Comparison of ENCODE assay signal across 22 cellular contexts in the genomic region with DNA sequence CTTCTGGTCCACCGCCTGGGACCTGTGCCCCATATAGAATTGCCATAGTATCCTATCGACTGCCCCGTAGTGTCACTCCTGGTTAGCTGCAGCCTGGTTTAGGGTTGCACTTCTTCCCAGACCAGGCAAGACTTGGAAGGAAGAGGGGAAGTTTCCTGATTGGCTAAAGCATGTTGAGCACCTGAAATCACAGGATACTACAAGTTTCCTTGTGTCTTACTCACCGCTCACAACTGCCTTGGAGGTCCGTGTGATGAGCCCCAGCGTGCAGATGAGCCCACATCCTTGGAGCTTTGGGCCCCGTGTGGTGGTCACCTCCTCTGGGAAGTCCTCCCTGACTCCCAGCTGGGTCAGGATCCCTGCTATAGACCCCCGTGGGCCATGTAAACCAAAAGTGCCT.
DNase-seq lines count a peak whose midpoint lies in the region; ATAC-seq, FAIRE-seq and TF ChIP-seq lines count a peak whose summit lies in the region.
"Had no signal": no experiment of that assay in that cellular context is flagged by ENCODE, and none has a peak within 500 bp of the region (broad histone marks: within the 10 kb centered on the region; RNA-seq: fewer than 3 reads in every experiment).

No MANE protein-coding gene starts in this region.

- DNase-seq in HepG2 (ENCODE audit: low spot score): no peak
- DNase-seq in right lobe of liver: no peak
- peak; percentile 96 for DNase-seq in bronchial epithelial cell (ENCODE audit: low read depth)
- DNase-seq in hepatocyte (ENCODE audit: low spot score): no peak
- DNase-seq in thyroid gland: no peak
- no peak for DNase-seq in activated CD8-positive, alpha-beta T cell treated with anti-CD3 and anti-CD28 coated beads for 36 hours
- no peak for DNase-seq in CD4-positive, alpha-beta memory T cell
- no peak for DNase-seq in small intestine
- DNase-seq: C1 segment of cervical spinal cord; COR-L47; EL; HCEC 1CT; KBM-7; NCI-H1417 treated with DMSO at 0.1 percent for 48 hours; NCI-H1930; NCI-H2171 treated with DMSO at 0.1 percent for 48 hours; NCI-H446 treated with DMSO at 0.1 percent for 48 hours; NK-92 treated with Interleukin-12 subunit alpha and Interleukin-12 subunit beta, amount 100 ng/mL, for 24 hours; SIG-M5 had no signal

- no peaks in the 10 kb centered on the region for H3K79me2 ChIP-seq in HepG2 (ENCODE audit: insufficient read depth, low read length)
- H3K79me2 ChIP-seq in hepatocyte: peaks cover 5% of the 10 kb centered on the region

- FAIRE-seq in HepG2 (lab: Jason Lieb, UNC) (no peak), bronchial epithelial cell (lab: Jason Lieb, UNC) (peak; percentile 13), small intestine (lab: Jason Lieb, UNC) (no peak)
- FAIRE-seq: A204.1, GM19239, HTR-8/SVneo had no signal

- no peak for TF ChIP-seq RAD21 in HepG2 (CRISPR knock-in tag; IDR thresholded peaks at IDR 0.05)

- no peaks in the 10 kb centered on the region for H3K9me3 Mint-ChIP-seq in activated CD8-positive, alpha-beta T cell treated with anti-CD3 and anti-CD28 coated beads for 36 hours
- H3K9me3 Mint-ChIP-seq in CD4-positive, alpha-beta memory T cell: no peaks in the 10 kb centered on the region

- 97% methylated on average over 8 of the region's 8 CpGs for WGBS in HepG2 (ENCODE audit: low lambda C conversion rate)
- WGBS in right lobe of liver (ENCODE audit: insufficient coverage, low coverage, low lambda C conversion rate, missing lambda C conversion rate): 100% methylated on average over 1 of the region's 8 CpGs
- 77% methylated on average over 8 of the region's 8 CpGs for WGBS in hepatocyte (ENCODE audit: low lambda C conversion rate, missing lambda C conversion rate)
- WGBS in thyroid gland, 2 donors: 90 to 92% methylated on average over 6 to 8 of the region's 8 CpGs
- 85 to 90% (median 89%) methylated on average over 8 of the region's 8 CpGs for WGBS in small intestine, 3 donors

- no peaks in the 10 kb centered on the region for H4K20me1 ChIP-seq in HepG2 (ENCODE audit: insufficient read depth, low read length)
- H4K20me1 ChIP-seq in hepatocyte (ENCODE audit: insufficient read depth, poor library complexity, severe bottlenecking): no peaks in the 10 kb centered on the region

- no peak for TF ChIP-seq POLR2A in HepG2 (IDR thresholded peaks at IDR 0.05; ENCODE audit: insufficient read depth in 1 of 2, low read depth in 2 of 2, low read length in 2 of 2)
- TF ChIP-seq POLR2A in right lobe of liver (IDR thresholded peaks at IDR 0.05): no peak
- TF ChIP-seq POLR2A in thyroid gland (IDR thresholded peaks at IDR 0.05): no peak

- no TSS peak for BruUV-seq in HepG2 (replicated peaks; lab: Mats Ljungman, UMichigan)

- CTCF ChIA-PET in HepG2 (lab: Yijun Ruan, JAX; ENCODE audit: low intra/inter-chr PET ratio, low total read pairs): no interaction called here
- CTCF ChIA-PET in activated CD8-positive, alpha-beta T cell treated with anti-CD3 and anti-CD28 coated beads for 36 hours (lab: Charles Lee): no interaction called here
- CTCF ChIA-PET in CD4-positive, alpha-beta memory T cell (lab: Charles Lee; ENCODE audit: partially characterized antibody): no interaction called here

- ATAC-seq in HepG2: no peak
- no peak for ATAC-seq in right lobe of liver
- ATAC-seq in activated CD8-positive, alpha-beta T cell treated with anti-CD3 and anti-CD28 coated beads for 36 hours: no peak

- POLR2A ChIA-PET in HepG2 (lab: Yijun Ruan, JAX): interaction anchor here (1.6 kb wide), 1 partner anchor 74 kb away, joined by 6 read pairs; a partner anchor contains a TSS
- POLR2A ChIA-PET in activated CD8-positive, alpha-beta T cell treated with anti-CD3 and anti-CD28 coated beads for 36 hours (lab: Charles Lee): no interaction called here
- POLR2A ChIA-PET in CD4-positive, alpha-beta memory T cell (lab: Charles Lee; ENCODE audit: partially characterized antibody): no interaction called here

- H3K4me2 ChIP-seq in HepG2 (ENCODE audit: low read depth, low read length) (no peak overlapping the region), hepatocyte (no peak overlapping the region)

- no peaks in the 10 kb centered on the region for H3K36me3 Mint-ChIP-seq in activated CD8-positive, alpha-beta T cell treated with anti-CD3 and anti-CD28 coated beads for 36 hours (ENCODE audit: low read depth)
- no peaks in the 10 kb centered on the region for H3K36me3 Mint-ChIP-seq in CD4-positive, alpha-beta memory T cell

- H2AFZ ChIP-seq in HepG2 (ENCODE audit: low read length) (no peak overlapping the region), hepatocyte (no peak overlapping the region)

- no peaks in the 10 kb centered on the region for H3K9me2 ChIP-seq in hepatocyte (replicated peaks; ENCODE audit: insufficient read depth)

- H3K9me3 ChIP-seq in HepG2 (ENCODE audit: low read length) (no peaks in the 10 kb centered on the region), right lobe of liver (no peaks in the 10 kb centered on the region), hepatocyte (ENCODE audit: low read depth) (no peaks in the 10 kb centered on the region), thyroid gland (no peaks in the 10 kb centered on the region), small intestine (ENCODE audit: control insufficient read depth, low read depth) (no peaks in the 10 kb centered on the region)
- H3K9me3 ChIP-seq in CD4-positive, alpha-beta memory T cell (ENCODE audit: control insufficient read depth in 1 of 2, low read length in 2 of 2): no peaks in the 10 kb centered on the region

- H3K4me1 Mint-ChIP-seq in activated CD8-positive, alpha-beta T cell treated with anti-CD3 and anti-CD28 coated beads for 36 hours (ENCODE audit: low read depth): no peaks in the 10 kb centered on the region
- H3K4me1 Mint-ChIP-seq in CD4-positive, alpha-beta memory T cell: no peaks in the 10 kb centered on the region

- intact Hi-C loops in HepG2 (cut with micrococcal nuclease; ENCODE audit: unreplicated experiment): no loop called here
- intact Hi-C loops in right lobe of liver (cut with DNase I): no loop called here
- intact Hi-C loops in thyroid gland (cut with DNase I): no loop called here
- intact Hi-C loops in activated CD8-positive, alpha-beta T cell treated with anti-CD3 and anti-CD28 coated beads for 36 hours (cut with micrococcal nuclease): no loop called here
- intact Hi-C loops in CD4-positive, alpha-beta memory T cell (cut with micrococcal nuclease): no loop called here

- in situ Hi-C loops in HepG2 (cut with HindIII; ENCODE audit: extremely low pct_ligation_motif_present, low pct_unique_long_range_greater_than_20kb): loop anchor here (5.0 kb wide), 1 partner anchor 74 kb away; a partner anchor contains a TSS

- peak overlapping the region; percentile 34 for H3K27ac ChIP-seq in HepG2 (ENCODE audit: extremely low read length, insufficient read depth, low read length)
- no peak overlapping the region for H3K27ac ChIP-seq in right lobe of liver
- peak overlapping the region; percentile 65 for H3K27ac ChIP-seq in hepatocyte
- H3K27ac ChIP-seq in thyroid gland: peak overlapping the region in 2 of 3 donors; percentile 89 to 95
- H3K27ac ChIP-seq in CD4-positive, alpha-beta memory T cell (ENCODE audit: low read depth, low read length): no peak overlapping the region
- H3K27ac ChIP-seq in small intestine (ENCODE audit: low read depth in 1 of 2, low read length in 1 of 2): no peak overlapping the region

- no peak overlapping the region for H3K9ac ChIP-seq in HepG2 (ENCODE audit: insufficient read depth, low read depth, low read length)

- H3K4me3 ChIP-seq in HepG2 (replicated peaks in 1 of 3; ENCODE audit: insufficient read depth in 1 of 3, low read depth in 2 of 3, low read length in 3 of 3) (no peak overlapping the region), right lobe of liver (no peak overlapping the region), bronchial epithelial cell (ENCODE audit: low read depth, low read length) (no peak overlapping the region), hepatocyte (no peak overlapping the region), thyroid gland (replicated peaks in 1 of 3) (no peak overlapping the region), small intestine (ENCODE audit: low read depth in 1 of 2, low read length in 2 of 2) (no peak overlapping the region)
- H3K4me3 ChIP-seq in CD4-positive, alpha-beta memory T cell (ENCODE audit: low read length in 2 of 2): no peak overlapping the region

- H3K27me3 ChIP-seq in HepG2 (ENCODE audit: control insufficient read depth in 1 of 2, insufficient read depth in 2 of 2, low read length in 2 of 2): no peaks in the 10 kb centered on the region
- no peaks in the 10 kb centered on the region for H3K27me3 ChIP-seq in right lobe of liver
- H3K27me3 ChIP-seq in bronchial epithelial cell (ENCODE audit: control insufficient read depth, insufficient read depth, low read length): no peaks in the 10 kb centered on the region
- H3K27me3 ChIP-seq in hepatocyte: no peaks in the 10 kb centered on the region
- no peaks in the 10 kb centered on the region for H3K27me3 ChIP-seq in thyroid gland
- no peaks in the 10 kb centered on the region for H3K27me3 ChIP-seq in CD4-positive, alpha-beta memory T cell (ENCODE audit: insufficient read depth, low read length)
- no peaks in the 10 kb centered on the region for H3K27me3 ChIP-seq in small intestine (ENCODE audit: control insufficient read depth in 2 of 2, insufficient read depth in 2 of 2, low read length in 2 of 2)

- no peak for TF ChIP-seq EP300 in HepG2 (IDR thresholded peaks at IDR 0.05; ENCODE audit: low read depth in 2 of 2, low read length in 2 of 2)
- no peak for TF ChIP-seq EP300 in HepG2 (CRISPR knock-in tag; IDR thresholded peaks at IDR 0.05; ENCODE audit: borderline replicate concordance)

- H3K36me3 ChIP-seq in HepG2 (replicated peaks in 1 of 2; ENCODE audit: control insufficient read depth in 1 of 2, insufficient read depth in 2 of 2, low read length in 2 of 2): no peaks in the 10 kb centered on the region
- H3K36me3 ChIP-seq in right lobe of liver: no peaks in the 10 kb centered on the region
- H3K36me3 ChIP-seq in bronchial epithelial cell (ENCODE audit: control insufficient read depth, insufficient read depth, low read length): no peaks in the 10 kb centered on the region
- H3K36me3 ChIP-seq in hepatocyte (replicated peaks; ENCODE audit: insufficient read depth, low read depth): no peaks in the 10 kb centered on the region
- H3K36me3 ChIP-seq in thyroid gland: no peaks in the 10 kb centered on the region
- no peaks in the 10 kb centered on the region for H3K36me3 ChIP-seq in CD4-positive, alpha-beta memory T cell (ENCODE audit: insufficient read depth, low read length)
- H3K36me3 ChIP-seq in small intestine (ENCODE audit: control insufficient read depth in 2 of 2, insufficient read depth in 2 of 2, low read length in 2 of 2): no peaks in the 10 kb centered on the region

- H3K4me3 Mint-ChIP-seq in activated CD8-positive, alpha-beta T cell treated with anti-CD3 and anti-CD28 coated beads for 36 hours: no peak overlapping the region
- H3K4me3 Mint-ChIP-seq in CD4-positive, alpha-beta memory T cell: no peak overlapping the region

- H3K4me1 ChIP-seq in HepG2 (ENCODE audit: insufficient read depth, low read length): peaks cover 90% of the 10 kb centered on the region
- H3K4me1 ChIP-seq in right lobe of liver: peaks cover 0 to 20% (median 10%) of the 10 kb centered on the region in 4 donors
- H3K4me1 ChIP-seq in hepatocyte (ENCODE audit: insufficient read depth): peaks cover 46% of the 10 kb centered on the region
- H3K4me1 ChIP-seq in thyroid gland: peaks cover 46 to 71% of the 10 kb centered on the region in 2 donors
- H3K4me1 ChIP-seq in CD4-positive, alpha-beta memory T cell (ENCODE audit: insufficient read depth, low read length): no peaks in the 10 kb centered on the region
- no peaks in the 10 kb centered on the region for H3K4me1 ChIP-seq in small intestine (ENCODE audit: control insufficient read depth in 2 of 2, insufficient read depth in 1 of 2, low read depth in 1 of 2, low read length in 1 of 2)

- no peaks in the 10 kb centered on the region for H3K27me3 Mint-ChIP-seq in activated CD8-positive, alpha-beta T cell treated with anti-CD3 and anti-CD28 coated beads for 36 hours
- no peaks in the 10 kb centered on the region for H3K27me3 Mint-ChIP-seq in CD4-positive, alpha-beta memory T cell

- TF ChIP-seq CTCF in HepG2 (CRISPR knock-in tag; IDR thresholded peaks at IDR 0.05): no peak
- TF ChIP-seq CTCF in right lobe of liver (IDR thresholded peaks at IDR 0.05): no peak
- TF ChIP-seq CTCF in bronchial epithelial cell (IDR thresholded peaks at IDR 0.05; ENCODE audit: insufficient read depth, low read length, severe bottlenecking): no peak
- no peak for TF ChIP-seq CTCF in hepatocyte (IDR thresholded peaks at IDR 0.05; ENCODE audit: poor library complexity)
- no peak for TF ChIP-seq CTCF in thyroid gland (IDR thresholded peaks at IDR 0.05)
- no peak for TF ChIP-seq CTCF in activated CD8-positive, alpha-beta T cell treated with anti-CD3 and anti-CD28 coated beads for 36 hours (IDR thresholded peaks at IDR 0.05)

- H3K27ac Mint-ChIP-seq in activated CD8-positive, alpha-beta T cell treated with anti-CD3 and anti-CD28 coated beads for 36 hours: no peak overlapping the region
- peak overlapping the region in 1 of 7 donors; percentile 19 for H3K27ac Mint-ChIP-seq in CD4-positive, alpha-beta memory T cell

Comparison
In these comparisons a context has a peak if more than half of its experiments do, and no peak if none do; other contexts are left out.
1. H3K27ac ChIP-seq: peak in HepG2 (single experiment), hepatocyte (single experiment) and thyroid gland (2 of 3); none in right lobe of liver (0 of 3), CD4-positive, alpha-beta memory T cell (single experiment) and small intestine (0 of 2).